In the genomic region with DNA sequence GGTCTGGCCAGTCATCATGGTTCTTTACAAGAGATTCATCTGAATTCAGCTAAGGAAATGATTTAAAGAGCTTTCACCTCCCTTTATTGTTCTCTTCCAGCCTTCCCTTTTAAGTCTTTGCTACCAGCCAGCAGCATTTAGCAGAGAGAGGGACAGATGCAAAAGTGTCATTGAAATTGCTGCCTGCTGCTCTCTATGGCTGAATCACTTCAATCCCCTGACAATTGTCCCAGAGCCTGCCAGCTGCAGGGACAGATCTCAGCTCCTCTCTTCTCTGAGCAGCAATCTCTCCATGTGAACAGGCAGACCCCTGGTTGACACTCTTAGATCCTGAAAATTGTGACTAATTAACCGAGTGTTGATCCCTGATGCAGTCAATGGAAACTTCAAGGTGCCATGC, we compare ENCODE assay signal across 21 cellular contexts.
DNase-seq lines count a peak whose midpoint lies in the region; ATAC-seq and TF ChIP-seq lines count a peak whose summit lies in the region.
"Had no signal": no experiment of that assay in that cellular context is flagged by ENCODE, and none has a peak within 500 bp of the region (broad histone marks: within the 10 kb centered on the region; RNA-seq: fewer than 3 reads in every experiment).

No MANE protein-coding gene starts in this region.

- H3K27me3 ChIP-seq in HUES64 (ENCODE audit: insufficient read depth, low read length): no peaks in the 10 kb centered on the region
- H3K27me3 ChIP-seq in NT2/D1 (ENCODE audit: insufficient read depth, insufficient read length): no peaks in the 10 kb centered on the region
- H3K27me3 ChIP-seq in gastrocnemius medialis: no peaks in the 10 kb centered on the region
- H3K27me3 ChIP-seq: heart right ventricle, neutrophil, SJCRH30 had no signal

- no peak overlapping the region for H3K4me3 Mint-ChIP-seq in stimulated activated naive B cell treated with anti-CD40 and anti-IgM and Interleukin-4, amounts not matched to agents 10 μg/mL and 1 μg/mL and 100 μg/mL, for 72 hours
- H3K4me3 Mint-ChIP-seq: activated naive CD8-positive, alpha-beta T cell treated with anti-CD3 and anti-CD28 coated beads, Interleukin-2, amount 50 U/mL, for 24 hours; activated T-helper 1 cell treated with anti-CD3 and anti-CD28 coated beads, Interleukin-12 subunit alpha, Interleukin-12 subunit beta, Interleukin-2, Interleukin-4 antibody, amounts not matched to agents 30 ng/mL and 10 ng/mL and 1 ng/mL, durations not matched to agents 14 hours and 24 hours and 36 hours; central memory CD8-positive, alpha-beta T cell; stimulated activated naive CD8-positive, alpha-beta T cell treated with anti-CD3 and anti-CD28 coated beads, Interleukin-15, Interleukin-2, amounts not matched to agents 100 ng/mL and 50 ng/mL, for 24 hours had no signal

- no peak for TF ChIP-seq POLR2A in gastrocnemius medialis (IDR thresholded peaks at IDR 0.05)

- WGBS in HUES64: 80% methylated on average over 1 of the region's 1 CpG

- H3K27ac ChIP-seq in HUES64 (ENCODE audit: low read depth, low read length): no peak overlapping the region
- no peak overlapping the region for H3K27ac ChIP-seq in gastrocnemius medialis
- H3K27ac ChIP-seq: heart right ventricle, neutrophil, SJCRH30 had no signal

- DNase-seq in NT2/D1 (ENCODE audit: low read depth, low spot score): peak; percentile 8
- peak in 41 of 42 donors; percentile 9 to 81 (median 56) for DNase-seq in head of caudate nucleus
- DNase-seq in nucleus accumbens (lab: John Stamatoyannopoulos, UW): peak in 43 of 56 donors; percentile 1 to 71 (median 32)
- no peak for DNase-seq in stimulated activated naive B cell treated with anti-CD40 and anti-IgM and Interleukin-4, amounts not matched to agents 10 μg/mL and 1 μg/mL and 100 μg/mL, for 72 hours
- no peak for DNase-seq in H4 (ENCODE audit: low spot score)
- no peak for DNase-seq in gastrocnemius medialis
- DNase-seq: activated CD4-positive, CD25-positive, alpha-beta regulatory T cell; activated naive CD8-positive, alpha-beta T cell treated with anti-CD3 and anti-CD28 coated beads, Interleukin-2, amount 50 U/mL, for 24 hours; effector memory CD4-positive, alpha-beta T cell; heart right ventricle; islet precursor cell; NCI-H1694; NCI-H526; right cardiac atrium; SJCRH30 had no signal

- no peaks in the 10 kb centered on the region for H3K27me3 Mint-ChIP-seq in stimulated activated naive B cell treated with anti-CD40 and anti-IgM and Interleukin-4, amounts not matched to agents 10 μg/mL and 1 μg/mL and 100 μg/mL, for 72 hours
- H3K27me3 Mint-ChIP-seq: activated naive CD8-positive, alpha-beta T cell treated with anti-CD3 and anti-CD28 coated beads, Interleukin-2, amount 50 U/mL, for 24 hours; central memory CD8-positive, alpha-beta T cell; stimulated activated naive CD8-positive, alpha-beta T cell treated with anti-CD3 and anti-CD28 coated beads, Interleukin-15, Interleukin-2, amounts not matched to agents 100 ng/mL and 50 ng/mL, for 24 hours had no signal

- H3K4me3 ChIP-seq in HUES64 (ENCODE audit: low read length) (no peak overlapping the region), NT2/D1 (ENCODE audit: insufficient read length, low read depth) (no peak overlapping the region), gastrocnemius medialis (no peak overlapping the region)
- H3K4me3 ChIP-seq: heart right ventricle, SJCRH30 had no signal

- H3K9ac ChIP-seq in HUES64 (ENCODE audit: low read depth, low read length) (0 out of 2 replicates have a peak overlapping the region, but pooled peaks have one; percentile 22), NT2/D1 (ENCODE audit: insufficient read length, low read depth) (no peak overlapping the region)

- H3K36me3 Mint-ChIP-seq in stimulated activated naive B cell treated with anti-CD40 and anti-IgM and Interleukin-4, amounts not matched to agents 10 μg/mL and 1 μg/mL and 100 μg/mL, for 72 hours: no peaks in the 10 kb centered on the region

- in situ Hi-C loops in gastrocnemius medialis (cut with MboI; ENCODE audit: low sequenced_read_pairs in 4 of 4): no loop called here

- H3K27ac Mint-ChIP-seq in stimulated activated naive B cell treated with anti-CD40 and anti-IgM and Interleukin-4, amounts not matched to agents 10 μg/mL and 1 μg/mL and 100 μg/mL, for 72 hours: no peak overlapping the region
- H3K27ac Mint-ChIP-seq: activated naive CD8-positive, alpha-beta T cell treated with anti-CD3 and anti-CD28 coated beads, Interleukin-2, amount 50 U/mL, for 24 hours; activated T-helper 1 cell treated with anti-CD3 and anti-CD28 coated beads, Interleukin-12 subunit alpha, Interleukin-12 subunit beta, Interleukin-2, Interleukin-4 antibody, amounts not matched to agents 30 ng/mL and 10 ng/mL and 1 ng/mL, durations not matched to agents 14 hours and 24 hours and 36 hours; stimulated activated naive CD8-positive, alpha-beta T cell treated with anti-CD3 and anti-CD28 coated beads, Interleukin-15, Interleukin-2, amounts not matched to agents 100 ng/mL and 50 ng/mL, for 24 hours had no signal

- no peak for TF ChIP-seq CTCF in gastrocnemius medialis (IDR thresholded peaks at IDR 0.05 in 4 of 5, conservative IDR thresholded peaks at IDR 0.05 in 1 of 5)

- H3K4me1 Mint-ChIP-seq in stimulated activated naive B cell treated with anti-CD40 and anti-IgM and Interleukin-4, amounts not matched to agents 10 μg/mL and 1 μg/mL and 100 μg/mL, for 72 hours: no peaks in the 10 kb centered on the region
- H3K4me1 Mint-ChIP-seq: activated naive CD8-positive, alpha-beta T cell treated with anti-CD3 and anti-CD28 coated beads, Interleukin-2, amount 50 U/mL, for 24 hours; central memory CD8-positive, alpha-beta T cell had no signal

- no peaks in the 10 kb centered on the region for H3K9me3 Mint-ChIP-seq in stimulated activated naive B cell treated with anti-CD40 and anti-IgM and Interleukin-4, amounts not matched to agents 10 μg/mL and 1 μg/mL and 100 μg/mL, for 72 hours
- H3K9me3 Mint-ChIP-seq: activated T-helper 1 cell treated with anti-CD3 and anti-CD28 coated beads, Interleukin-12 subunit alpha, Interleukin-12 subunit beta, Interleukin-2, Interleukin-4 antibody, amounts not matched to agents 30 ng/mL and 10 ng/mL and 1 ng/mL, durations not matched to agents 14 hours and 24 hours and 36 hours had no signal

- H3K9me3 ChIP-seq in HUES64 (ENCODE audit: insufficient read depth, low read depth, low read length) (no peaks in the 10 kb centered on the region), NT2/D1 (ENCODE audit: insufficient read depth, low read length) (no peaks in the 10 kb centered on the region), gastrocnemius medialis (no peaks in the 10 kb centered on the region)
- H3K9me3 ChIP-seq: neutrophil, SJCRH30 had no signal

- H3K36me3 ChIP-seq in HUES64 (ENCODE audit: insufficient read depth, low read length) (no peaks in the 10 kb centered on the region), NT2/D1 (ENCODE audit: insufficient read depth, insufficient read length, low read length) (no peaks in the 10 kb centered on the region), gastrocnemius medialis (no peaks in the 10 kb centered on the region)
- H3K36me3 ChIP-seq: heart right ventricle, neutrophil, SJCRH30 had no signal

- ATAC-seq in stimulated activated naive B cell treated with anti-CD40 and anti-IgM and Interleukin-4, amounts not matched to agents 10 μg/mL and 1 μg/mL and 100 μg/mL, for 72 hours (replicated peaks): no peak
- ATAC-seq in gastrocnemius medialis (no peak), HG02623 (IDR thresholded peaks at IDR 0.05; ENCODE audit: unreplicated experiment) (no peak)
- ATAC-seq: activated naive CD8-positive, alpha-beta T cell treated with anti-CD3 and anti-CD28 coated beads, Interleukin-2, amount 50 U/mL, for 24 hours; heart right ventricle; right cardiac atrium had no signal

- H3K4me1 ChIP-seq in HUES64 (ENCODE audit: insufficient read depth, low read length) (peaks cover 18% of the 10 kb centered on the region), NT2/D1 (ENCODE audit: insufficient read depth, insufficient read length) (no peaks in the 10 kb centered on the region), gastrocnemius medialis (no peaks in the 10 kb centered on the region)
- H3K4me1 ChIP-seq: heart right ventricle, SJCRH30 had no signal

- intact Hi-C loops in head of caudate nucleus (cut with DNase I): no loop called here
- intact Hi-C loops in gastrocnemius medialis (cut with DNase I; ENCODE audit: low total_unique reads): no loop called here

Comparison
In these comparisons a context has a peak if more than half of its experiments do, and no peak if none do; other contexts are left out.
1. DNase-seq: peak in NT2/D1 (single experiment), head of caudate nucleus (41 of 42) and nucleus accumbens (43 of 56); none in stimulated activated naive B cell treated with anti-CD40 and anti-IgM and Interleukin-4, amounts not matched to agents 10 μg/mL and 1 μg/mL and 100 μg/mL, for 72 hours (single experiment), H4 (single experiment) and gastrocnemius medialis (0 of 2).